In the genomic region with DNA sequence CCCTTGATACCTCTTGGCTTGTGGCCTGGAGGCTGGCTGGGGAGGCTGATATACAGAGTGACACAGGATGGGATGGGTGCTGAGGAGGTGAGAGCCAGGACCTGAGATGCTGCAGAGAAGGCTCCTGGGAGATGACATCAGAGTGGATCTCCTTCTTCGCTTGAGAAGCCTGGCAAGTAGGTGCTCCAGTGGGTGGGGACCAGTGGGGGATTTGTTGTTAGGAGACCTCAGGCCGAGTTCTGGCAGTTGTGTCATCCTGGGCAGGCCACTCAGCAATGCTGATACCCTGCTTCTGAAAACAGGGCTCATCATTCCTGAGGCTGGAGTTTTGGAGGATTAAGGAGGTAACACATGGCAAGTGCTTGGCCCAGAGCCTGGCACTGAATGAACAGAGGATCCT, we compare ENCODE assay signal across 24 cellular contexts. TPM values are rescaled to one million over a fixed set of nuclear protein-coding genes. Genes with fewer than 3 reads are reported as not detected.
DNase-seq lines count a peak whose midpoint lies in the region; ATAC-seq, FAIRE-seq and TF ChIP-seq lines count a peak whose summit lies in the region.
"Had no signal": no experiment of that assay in that cellular context is flagged by ENCODE, and none has a peak within 500 bp of the region (broad histone marks: within the 10 kb centered on the region; RNA-seq: fewer than 3 reads in every experiment).

No MANE protein-coding gene starts in this region.

- no peak overlapping the region for H3K14ac ChIP-seq in H1 (ENCODE audit: insufficient read length)

- no peak overlapping the region for H3K27ac ChIP-seq in H1 (ENCODE audit: low read depth, low read length)
- H3K27ac ChIP-seq in neural progenitor cell, result no peak overlapping the region
- no peak overlapping the region for H3K27ac ChIP-seq in right cardiac atrium (ENCODE audit: low read length)
- H3K27ac ChIP-seq: left lung, testis had no signal

- H3K4me3 ChIP-seq in Caco-2 (ENCODE audit: low read depth, low read length), result no peak overlapping the region
- H3K4me3 ChIP-seq in Loucy (ENCODE audit: low read length, poor library complexity, severe bottlenecking), result no peak overlapping the region
- H3K4me3 ChIP-seq in H1 (ENCODE audit: extremely low read depth in 1 of 4, insufficient read depth in 2 of 4, low read depth in 3 of 4, low read length in 4 of 4), result no peak overlapping the region
- no peak overlapping the region for H3K4me3 ChIP-seq in neural progenitor cell
- H3K4me3 ChIP-seq in right cardiac atrium (ENCODE audit: low read length), result no peak overlapping the region
- H3K4me3 ChIP-seq: left lung, testis had no signal

- no peaks in the 10 kb centered on the region for H3K27me3 Mint-ChIP-seq in Caco-2 (ENCODE audit: insufficient read depth, unreplicated experiment)
- H3K27me3 Mint-ChIP-seq in neural progenitor cell (ENCODE audit: insufficient read depth, low read depth), result peaks cover 13% of the 10 kb centered on the region
- peaks cover 16% of the 10 kb centered on the region for H3K27me3 Mint-ChIP-seq in activated CD4-positive, alpha-beta memory T cell treated with anti-CD3 and anti-CD28 coated beads, Interleukin-2, amount 10 ng/mL, durations not matched to agents 7 days and 5 days

- DNase-seq in Caco-2, result no peak
- no peak for DNase-seq in H1 (ENCODE audit: low read depth in 1 of 2, low spot score in 2 of 2)
- DNase-seq in neural progenitor cell (ENCODE audit: low spot score), result no peak
- DNase-seq in cerebellum (ENCODE audit: low spot score), result no peak
- no peak for DNase-seq in right cardiac atrium
- no peak for DNase-seq in activated CD4-positive, alpha-beta memory T cell treated with anti-CD3 and anti-CD28 coated beads, Interleukin-2, amount 10 ng/mL, durations not matched to agents 7 days and 5 days
- DNase-seq: activated B cell treated with CpG ODN at 0.5 μM for 24 hours; activated T-cell treated with anti-CD3 and anti-CD28 coated beads, Interleukin-2, amount 50 U/mL, for 48 hours; COR-L47; left lung; NCI-H1436; NCI-H526 treated with DMSO at 0.1 percent for 48 hours; OCI-M1; SHP77; T-helper 17 cell; testis had no signal

- H2AFZ ChIP-seq in Loucy (ENCODE audit: low read length) (no peak overlapping the region), H1 (ENCODE audit: low read length) (no peak overlapping the region), neural progenitor cell (replicated peaks) (no peak overlapping the region)

- POLR2A ChIA-PET in Caco-2 (lab: Charles Lee), result no interaction called here
- POLR2A ChIA-PET in H1 (lab: Charles Lee; ENCODE audit: partially characterized antibody), result interaction anchor here (0.7 to 2.8 kb wide), 5 partner anchors 9 to 27 kb away, joined by 3 to 25 read pairs (median 4); partner anchors contain the start of gene GSTP1
- POLR2A ChIA-PET in activated CD4-positive, alpha-beta memory T cell treated with anti-CD3 and anti-CD28 coated beads, Interleukin-2, amount 10 ng/mL, durations not matched to agents 7 days and 5 days (lab: Charles Lee), result interaction anchor here (1.6 kb wide), 1 partner anchor 10 kb away, joined by 9 read pairs; no protein-coding TSS in a partner anchor

- no peak overlapping the region for H3K56ac ChIP-seq in H1 (replicated peaks; ENCODE audit: insufficient read length, low read depth, low read length)

- peak overlapping the region; percentile 90; the same call in 1 of the 2 replicates for H2BK20ac ChIP-seq in H1 (ENCODE audit: low read length)

- H3K4me1 Mint-ChIP-seq in Caco-2 (ENCODE audit: low read depth, unreplicated experiment), result no peaks in the 10 kb centered on the region
- peaks cover 39% of the 10 kb centered on the region for H3K4me1 Mint-ChIP-seq in neural progenitor cell
- peaks cover 33% of the 10 kb centered on the region for H3K4me1 Mint-ChIP-seq in activated CD4-positive, alpha-beta memory T cell treated with anti-CD3 and anti-CD28 coated beads, Interleukin-2, amount 10 ng/mL, durations not matched to agents 7 days and 5 days

- H2BK15ac ChIP-seq in H1 (ENCODE audit: low read length), result peak overlapping the region; percentile 12; the same call in 1 of the 2 replicates

- H2BK5ac ChIP-seq in H1 (ENCODE audit: low read depth, low read length), result no peak overlapping the region

- intact Hi-C loops in Caco-2 (cut with micrococcal nuclease; ENCODE audit: unreplicated experiment), result no loop called here
- intact Hi-C loops in right cardiac atrium (cut with DNase I), result no loop called here

- peak overlapping the region; percentile 58; the same call in 1 of the 2 replicates for H2AK5ac ChIP-seq in H1 (ENCODE audit: low read depth, low read length)

- H3K9ac ChIP-seq in Loucy (ENCODE audit: low read depth, low read length, poor library complexity, severe bottlenecking), result peak overlapping the region; percentile 77
- no peak overlapping the region for H3K9ac ChIP-seq in H1 (replicated peaks in 1 of 4; ENCODE audit: extremely low read depth in 1 of 4, low read depth in 3 of 4, low read length in 3 of 4)
- no peak overlapping the region for H3K9ac ChIP-seq in neural progenitor cell

- peaks cover 28% of the 10 kb centered on the region for H3K79me2 ChIP-seq in Loucy (ENCODE audit: insufficient read depth, low read length)
- peaks cover 0 to 8% of the 10 kb centered on the region in 2 experiments; a peak in 1 of 4 replicates for H3K79me2 ChIP-seq in H1 (ENCODE audit: control insufficient read depth in 1 of 2, insufficient read depth in 2 of 2, low read length in 2 of 2)
- peaks cover 10% of the 10 kb centered on the region for H3K79me2 ChIP-seq in neural progenitor cell (ENCODE audit: low read depth)

- H3K4me1 ChIP-seq in Caco-2 (peaks cover 10% of the 10 kb centered on the region; the same call in 1 of the 2 replicates), Loucy (ENCODE audit: insufficient read depth, low read length, poor library complexity, severe bottlenecking) (peaks cover 70% of the 10 kb centered on the region), H1 (replicated peaks in 1 of 4; ENCODE audit: control insufficient read depth in 3 of 4, insufficient read depth in 4 of 4, low read length in 3 of 4) (peaks cover 5 to 27% (median 17%) of the 10 kb centered on the region in 4 experiments; a peak in 6 of 7 replicates), neural progenitor cell (peaks cover 29% of the 10 kb centered on the region), right cardiac atrium (ENCODE audit: control insufficient read depth, insufficient read depth, low read length) (no peaks in the 10 kb centered on the region)

- no peaks in the 10 kb centered on the region; the same call in 1 of the 2 replicates for H3K27me3 ChIP-seq in Caco-2 (replicated peaks; ENCODE audit: control insufficient read depth, insufficient read depth, low read length)
- no peaks in the 10 kb centered on the region for H3K27me3 ChIP-seq in Loucy (ENCODE audit: insufficient read depth, low read length, poor library complexity, severe bottlenecking)
- peaks cover 0 to 4% (median 0%) of the 10 kb centered on the region in 4 experiments; a peak in 2 of 7 replicates for H3K27me3 ChIP-seq in H1 (replicated peaks in 1 of 4; ENCODE audit: control insufficient read depth in 3 of 4, extremely low read depth in 1 of 4, insufficient read depth in 3 of 4, low read length in 3 of 4)
- H3K27me3 ChIP-seq in neural progenitor cell, result peaks cover 27% of the 10 kb centered on the region
- no peaks in the 10 kb centered on the region for H3K27me3 ChIP-seq in right cardiac atrium (ENCODE audit: control insufficient read depth, insufficient read depth)
- H3K27me3 ChIP-seq: left lung, testis had no signal

- TF ChIP-seq CTCF in Caco-2 (IDR thresholded peaks at IDR 0.05; ENCODE audit: insufficient read depth in 1 of 2, low read depth in 1 of 2, low read length in 1 of 2, severe bottlenecking in 1 of 2, unreplicated experiment in 1 of 2) (no peak), Loucy (conservative IDR thresholded peaks at IDR 0.05; ENCODE audit: low read length) (no peak), H1 (IDR thresholded peaks at IDR 0.05; ENCODE audit: control extremely low read depth in 1 of 3, insufficient read depth in 1 of 3, low read depth in 1 of 3, low read length in 3 of 3) (no peak), neural progenitor cell (IDR thresholded peaks at IDR 0.05) (no peak)

- no TSS peak for BruUV-seq in Caco-2 (replicated peaks; lab: Mats Ljungman, UMichigan)

- peaks cover 17% of the 10 kb centered on the region for H3F3A ChIP-seq in Loucy (ENCODE audit: low read depth)
- peaks cover 28% of the 10 kb centered on the region for H3F3A ChIP-seq in neural progenitor cell (ENCODE audit: low read depth)

- no peak overlapping the region for H3K4ac ChIP-seq in H1 (replicated peaks; ENCODE audit: insufficient read length, low read depth, low read length)

- no peak for TF ChIP-seq EP300 in H1 (IDR thresholded peaks at IDR 0.05; ENCODE audit: borderline replicate concordance in 1 of 2, low read depth in 2 of 2, low read length in 2 of 2)

- H3K27ac Mint-ChIP-seq in Caco-2 (ENCODE audit: unreplicated experiment) (no peak overlapping the region), neural progenitor cell (peak overlapping the region; percentile 39)
- H3K27ac Mint-ChIP-seq in activated CD4-positive, alpha-beta memory T cell treated with anti-CD3 and anti-CD28 coated beads, Interleukin-2, amount 10 ng/mL, durations not matched to agents 7 days and 5 days, result no peak overlapping the region
- H3K27ac Mint-ChIP-seq: activated B cell treated with CpG ODN at 0.5 μM for 24 hours, T-helper 17 cell had no signal

- H3K4me3 Mint-ChIP-seq in Caco-2 (ENCODE audit: unreplicated experiment), result peak overlapping the region; percentile 13
- H3K4me3 Mint-ChIP-seq in neural progenitor cell, result peak overlapping the region; percentile 66
- H3K4me3 Mint-ChIP-seq in activated CD4-positive, alpha-beta memory T cell treated with anti-CD3 and anti-CD28 coated beads, Interleukin-2, amount 10 ng/mL, durations not matched to agents 7 days and 5 days, result no peak overlapping the region

- CTCF ChIA-PET in Caco-2 (lab: Charles Lee) (interaction anchor here (1.1 kb wide), 1 partner anchor 32 kb away, joined by 3 read pairs; no protein-coding TSS in a partner anchor), H1 (lab: Charles Lee; ENCODE audit: partially characterized antibody) (interaction anchor here (0.5 to 1.6 kb wide), 10 partner anchors 8 to 44 kb away, joined by 3 to 15 read pairs (median 4); partner anchors contain the start of gene GSTP1)
- CTCF ChIA-PET in activated CD4-positive, alpha-beta memory T cell treated with anti-CD3 and anti-CD28 coated beads, Interleukin-2, amount 10 ng/mL, durations not matched to agents 7 days and 5 days (lab: Charles Lee), result interaction anchor here (0.9 to 1.2 kb wide), 2 partner anchors 22 to 33 kb away, joined by 3 read pairs; no protein-coding TSS in a partner anchor

- no peak for TF ChIP-seq RAD21 in H1 (IDR thresholded peaks at IDR 0.05 in 1 of 2, conservative IDR thresholded peaks at IDR 0.05 in 1 of 2; ENCODE audit: low read depth in 2 of 2, low read length in 2 of 2)

- H3K36me3 ChIP-seq in Caco-2 (ENCODE audit: control insufficient read depth, insufficient read depth, low read length), result peaks cover 6% of the 10 kb centered on the region
- H3K36me3 ChIP-seq in Loucy (ENCODE audit: insufficient read depth, low read length), result no peaks in the 10 kb centered on the region; the same call in 1 of the 2 replicates
- peaks cover 0 to 4% (median 3%) of the 10 kb centered on the region in 4 experiments; a peak in 5 of 8 replicates for H3K36me3 ChIP-seq in H1 (ENCODE audit: control insufficient read depth in 2 of 4, insufficient read depth in 4 of 4, low read length in 3 of 4)
- H3K36me3 ChIP-seq in neural progenitor cell, result no peaks in the 10 kb centered on the region

- H3K9me3 ChIP-seq in Caco-2 (peaks cover 8% of the 10 kb centered on the region), Loucy (ENCODE audit: insufficient read depth, low read depth, low read length) (peaks cover 5% of the 10 kb centered on the region; the same call in 1 of the 2 replicates), H1 (ENCODE audit: insufficient read depth in 2 of 2, low read depth in 1 of 2, low read length in 1 of 2) (no peaks in the 10 kb centered on the region), neural progenitor cell (ENCODE audit: low read depth) (no peaks in the 10 kb centered on the region), right cardiac atrium (ENCODE audit: control insufficient read depth, low read length) (no peaks in the 10 kb centered on the region)
- H3K9me3 ChIP-seq: left lung, testis had no signal

- peaks cover 9% of the 10 kb centered on the region; the same call in 1 of the 2 replicates for H3K23me2 ChIP-seq in H1 (ENCODE audit: low read depth, low read length)

- FAIRE-seq in H1 (lab: Jason Lieb, UNC), result no peak
- FAIRE-seq: HTR-8/SVneo had no signal

- peak overlapping the region; percentile 94 for H2BK12ac ChIP-seq in H1 (ENCODE audit: low read depth, low read length)

- no peak overlapping the region for H4K5ac ChIP-seq in H1 (ENCODE audit: insufficient read length, low read depth, low read length)

- no peak overlapping the region for H4K8ac ChIP-seq in H1 (ENCODE audit: extremely low read depth, insufficient read depth, low read length)

- ATAC-seq in right cardiac atrium, result no peak
- ATAC-seq: left lung; sciatic nerve; stimulated activated memory B cell treated with anti-CD40 and anti-IgM and Interleukin-4, amounts not matched to agents 10 μg/mL and 1 μg/mL and 100 μg/mL, for 72 hours; T-helper 17 cell had no signal

- no peak for TF ChIP-seq POLR2A in H1 (IDR thresholded peaks at IDR 0.05; ENCODE audit: control extremely low read depth in 1 of 2, low read depth in 2 of 2, low read length in 2 of 2)

- no peaks in the 10 kb centered on the region for H3K79me1 ChIP-seq in H1 (ENCODE audit: low read depth, low read length)

- H3K18ac ChIP-seq in H1 (ENCODE audit: extremely low read depth, low read length), result peak overlapping the region; percentile 52; the same call in 1 of the 2 replicates

- peaks cover 10% of the 10 kb centered on the region for H3K9me3 Mint-ChIP-seq in Caco-2 (ENCODE audit: unreplicated experiment)
- peaks cover 10% of the 10 kb centered on the region for H3K9me3 Mint-ChIP-seq in neural progenitor cell
- no peaks in the 10 kb centered on the region for H3K9me3 Mint-ChIP-seq in activated CD4-positive, alpha-beta memory T cell treated with anti-CD3 and anti-CD28 coated beads, Interleukin-2, amount 10 ng/mL, durations not matched to agents 7 days and 5 days
- H3K9me3 Mint-ChIP-seq: activated B cell treated with CpG ODN at 0.5 μM for 24 hours; stimulated activated memory B cell treated with anti-CD40 and anti-IgM and Interleukin-4, amounts not matched to agents 10 μg/mL and 1 μg/mL and 100 μg/mL, for 72 hours had no signal

- H3K4me2 ChIP-seq in Loucy (ENCODE audit: low read depth, low read length, poor library complexity, severe bottlenecking) (no peak overlapping the region), H1 (ENCODE audit: insufficient read depth in 1 of 2, low read depth in 2 of 2, low read length in 2 of 2) (peak overlapping the region; percentile 9 to 64; a peak in 3 of 4 replicates), neural progenitor cell (peak overlapping the region; percentile 81)

- H3K9me2 ChIP-seq in Loucy (replicated peaks; ENCODE audit: low read depth, low read length), result no peaks in the 10 kb centered on the region

- H4K20me1 ChIP-seq in Loucy (ENCODE audit: insufficient read depth, low read length, poor library complexity, severe bottlenecking) (no peaks in the 10 kb centered on the region), H1 (replicated peaks in 1 of 2; ENCODE audit: control insufficient read depth in 1 of 2, insufficient read depth in 2 of 2, low read length in 2 of 2) (peaks cover 0 to 2% of the 10 kb centered on the region in 2 experiments), neural progenitor cell (ENCODE audit: low read depth) (no peaks in the 10 kb centered on the region)

- peak overlapping the region; percentile 93 for H4K91ac ChIP-seq in H1 (replicated peaks; ENCODE audit: insufficient read length, low read length)

- no peak overlapping the region for H3K23ac ChIP-seq in H1 (ENCODE audit: insufficient read length)

- 92% methylated on average over 2 of the region's 2 CpGs; no CpG with 5 or more reads in 1 of the 2 experiments for WGBS in H1 (ENCODE audit: extremely low coverage in 1 of 2, insufficient coverage in 1 of 2, insufficient read length in 1 of 2, insufficient replicate concordance in 2 of 2, low coverage in 1 of 2, low lambda C conversion rate in 2 of 2, missing lambda C conversion rate in 1 of 2), 2 experiments
- WGBS in right cardiac atrium, result 83% methylated on average over 2 of the region's 2 CpGs

- H3K36me3 Mint-ChIP-seq in Caco-2 (ENCODE audit: insufficient read depth, unreplicated experiment) (peaks cover 18% of the 10 kb centered on the region), neural progenitor cell (peaks cover 2% of the 10 kb centered on the region)
- peaks cover 14% of the 10 kb centered on the region for H3K36me3 Mint-ChIP-seq in activated CD4-positive, alpha-beta memory T cell treated with anti-CD3 and anti-CD28 coated beads, Interleukin-2, amount 10 ng/mL, durations not matched to agents 7 days and 5 days (ENCODE audit: low read depth)

- peak overlapping the region; percentile 65 for H2BK120ac ChIP-seq in H1 (replicated peaks; ENCODE audit: low read depth, low read length)

RNA-seq across cellular contexts. Expression of gene NDUFV1, which starts 1.9 kb away (rescaled TPM):
- total RNA-seq in Caco-2 (2022) (358 and 375 TPM in 2 replicates), neural progenitor cell (ENCODE audit: low replicate concordance) (71.0 and 137 TPM in 2 replicates), cerebellum (106 TPM), right cardiac atrium (100 to 1,000 TPM; 375 to 462 (median 435) TPM)
- total RNA-seq in H1 (2021; fragmentation: NEBNext Ultra II Directional; extraction: Animal tissue kit (Norgen Biotek cat#: 25700)), result 131 TPM in 2 replicates
- polyA plus RNA-seq in H1 (2011; rRNA removed) (125 and 192 TPM in 2 replicates), right cardiac atrium (380 TPM)
- polyA plus RNA-seq in H1 (2011; cell fraction: cytosol; rRNA removed), result 152 TPM
- 304 TPM for polyA plus RNA-seq in H1 (2011; cell fraction: nucleus; rRNA removed)
- 89.8 to 192 TPM (median 174 TPM) in 4 replicates for polyA plus RNA-seq in H1 (2012, experiment 1 of 2)
- 101 TPM for polyA plus RNA-seq in H1 (2012, experiment 2 of 2)
- 72.0 TPM for polyA plus RNA-seq in H1 (2013, experiment 1 of 2)
- polyA plus RNA-seq in H1 (2013, experiment 2 of 2), result 62.7 TPM
- 60.2 and 75.0 TPM in 2 replicates for polyA minus RNA-seq in H1 (2011; rRNA and poly(A)+ RNA removed)
- 98.5 TPM for polyA minus RNA-seq in H1 (2011; cell fraction: cytosol; rRNA and poly(A)+ RNA removed)
- polyA minus RNA-seq in H1 (2011; cell fraction: nucleus; rRNA and poly(A)+ RNA removed), result 80.7 TPM
- 100 to 1,000 TPM; 174 to 193 TPM for total RNA-seq in activated CD4-positive, alpha-beta memory T cell treated with anti-CD3 and anti-CD28 coated beads, Interleukin-2, amount 10 ng/mL, durations not matched to agents 7 days and 5 days

RNA-seq across cellular contexts. Expression of gene GSTP1, which starts 21.2 kb away (rescaled TPM):
- 1,799 and 1,911 TPM in 2 replicates for total RNA-seq in Caco-2 (2022)
- 1,454 and 1,516 TPM in 2 replicates for total RNA-seq in H1 (2021; fragmentation: NEBNext Ultra II Directional; extraction: Animal tissue kit (Norgen Biotek cat#: 25700))
- 3,329 and 3,697 TPM in 2 replicates for polyA plus RNA-seq in H1 (2011; rRNA removed)
- polyA plus RNA-seq in H1 (2011; cell fraction: cytosol; rRNA removed), result 2,378 TPM
- polyA plus RNA-seq in H1 (2011; cell fraction: nucleus; rRNA removed), result 2,569 TPM
- 1,993 to 2,737 TPM (median 2,451 TPM) in 4 replicates for polyA plus RNA-seq in H1 (2012, experiment 1 of 2)
- 3,069 TPM for polyA plus RNA-seq in H1 (2012, experiment 2 of 2)
- polyA plus RNA-seq in H1 (2013, experiment 1 of 2), result 1,370 TPM
- 1,386 TPM for polyA plus RNA-seq in H1 (2013, experiment 2 of 2)
- polyA minus RNA-seq in H1 (2011; rRNA and poly(A)+ RNA removed), result 842 and 1,024 TPM in 2 replicates
- polyA minus RNA-seq in H1 (2011; cell fraction: cytosol; rRNA and poly(A)+ RNA removed), result 714 TPM
- polyA minus RNA-seq in H1 (2011; cell fraction: nucleus; rRNA and poly(A)+ RNA removed), result 749 TPM
- 436 and 1,035 TPM in 2 replicates for total RNA-seq in neural progenitor cell (ENCODE audit: low replicate concordance)
- total RNA-seq in cerebellum, result 129 TPM
- total RNA-seq in right cardiac atrium, result 100 to 1,000 TPM; 323 to 411 (median 377) TPM
- polyA plus RNA-seq in right cardiac atrium, result 501 TPM
- 100 to 1,000 TPM; 195 to 198 TPM for total RNA-seq in activated CD4-positive, alpha-beta memory T cell treated with anti-CD3 and anti-CD28 coated beads, Interleukin-2, amount 10 ng/mL, durations not matched to agents 7 days and 5 days

RNA-seq across cellular contexts. Expression of gene NUDT8, which starts 24.9 kb away (rescaled TPM):
- total RNA-seq in Caco-2 (2022) (15.0 and 18.1 TPM in 2 replicates), neural progenitor cell (ENCODE audit: low replicate concordance) (1.6 and 4.1 TPM in 2 replicates), cerebellum (2.4 TPM), right cardiac atrium (100 to 1,000 TPM in 1 of 4 donors, 10 to 100 TPM in 3; 45.6 to 105 (median 79.6) TPM)
- 8.3 and 8.9 TPM in 2 replicates for total RNA-seq in H1 (2021; fragmentation: NEBNext Ultra II Directional; extraction: Animal tissue kit (Norgen Biotek cat#: 25700))
- polyA plus RNA-seq in H1 (2011; rRNA removed) (7.2 and 11.0 TPM in 2 replicates), right cardiac atrium (121 TPM)
- polyA plus RNA-seq in H1 (2011; cell fraction: cytosol; rRNA removed), result 6.0 TPM
- polyA plus RNA-seq in H1 (2011; cell fraction: nucleus; rRNA removed), result 11.8 TPM
- 4.1 to 12.0 TPM (median 10.6 TPM) in 4 replicates for polyA plus RNA-seq in H1 (2012, experiment 1 of 2)
- polyA plus RNA-seq in H1 (2012, experiment 2 of 2), result 8.1 TPM
- polyA plus RNA-seq in H1 (2013, experiment 1 of 2), result 4.7 TPM
- polyA plus RNA-seq in H1 (2013, experiment 2 of 2), result 4.5 TPM
- polyA minus RNA-seq in H1 (2011; rRNA and poly(A)+ RNA removed), result 1.5 and 1.6 TPM in 2 replicates
- polyA minus RNA-seq in H1 (2011; cell fraction: cytosol; rRNA and poly(A)+ RNA removed), result 2.3 TPM
- polyA minus RNA-seq in H1 (2011; cell fraction: nucleus; rRNA and poly(A)+ RNA removed), result 6.0 TPM
- total RNA-seq in activated CD4-positive, alpha-beta memory T cell treated with anti-CD3 and anti-CD28 coated beads, Interleukin-2, amount 10 ng/mL, durations not matched to agents 7 days and 5 days, result 10 to 100 TPM in 1 of 2 experiments, 1 to 10 TPM in 1; 9.3 to 10.8 TPM

RNA-seq across cellular contexts. Expression of gene TBX10, which starts 34.7 kb away (rescaled TPM):
- total RNA-seq in Caco-2 (2022), result not detected in 2 replicates
- total RNA-seq in H1 (2021; fragmentation: NEBNext Ultra II Directional; extraction: Animal tissue kit (Norgen Biotek cat#: 25700)), result not detected in 2 replicates
- polyA plus RNA-seq in H1 (2011; rRNA removed), result 0.09 and 0.17 TPM in 2 replicates
- polyA plus RNA-seq in H1 (2011; cell fraction: cytosol; rRNA removed), result not detected
- not detected for polyA plus RNA-seq in H1 (2011; cell fraction: nucleus; rRNA removed)
- 0.34 to 0.86 TPM (median 0.56 TPM) in 4 replicates for polyA plus RNA-seq in H1 (2012, experiment 1 of 2)
- polyA plus RNA-seq in H1 (2012, experiment 2 of 2), result 0.25 TPM
- polyA plus RNA-seq in H1 (2013, experiment 1 of 2), result 0.10 TPM
- 0.07 TPM for polyA plus RNA-seq in H1 (2013, experiment 2 of 2)
- polyA minus RNA-seq in H1 (2011; rRNA and poly(A)+ RNA removed), result 0.16 TPM in 1 of 2 replicates, not detected in the other
- polyA minus RNA-seq in H1 (2011; cell fraction: cytosol; rRNA and poly(A)+ RNA removed), result not detected
- polyA minus RNA-seq in H1 (2011; cell fraction: nucleus; rRNA and poly(A)+ RNA removed), result not detected
- not detected in 2 replicates for total RNA-seq in neural progenitor cell (ENCODE audit: low replicate concordance)
- total RNA-seq in cerebellum, result not detected
- total RNA-seq in right cardiac atrium, result not detected
- not detected for polyA plus RNA-seq in right cardiac atrium
- total RNA-seq in activated CD4-positive, alpha-beta memory T cell treated with anti-CD3 and anti-CD28 coated beads, Interleukin-2, amount 10 ng/mL, durations not matched to agents 7 days and 5 days, result not detected
- total RNA-seq: activated B cell treated with CpG ODN at 0.5 μM for 24 hours, dermis microvascular lymphatic vessel endothelial cell, left lung, M059J, mononuclear cell, omental fat pad, sciatic nerve, T-helper 17 cell had no signal

RNA-seq across cellular contexts. Expression of gene ACY3, which starts 45.7 kb away (rescaled TPM):
- total RNA-seq in Caco-2 (2022) (2.4 and 4.2 TPM in 2 replicates), neural progenitor cell (ENCODE audit: low replicate concordance) (not detected in 2 replicates), cerebellum (0.27 TPM), right cardiac atrium (not detected)
- not detected in 2 replicates for total RNA-seq in H1 (2021; fragmentation: NEBNext Ultra II Directional; extraction: Animal tissue kit (Norgen Biotek cat#: 25700))
- polyA plus RNA-seq in H1 (2011; rRNA removed) (0.08 and 0.24 TPM in 2 replicates), right cardiac atrium (not detected)
- 0.09 TPM for polyA plus RNA-seq in H1 (2011; cell fraction: cytosol; rRNA removed)
- polyA plus RNA-seq in H1 (2011; cell fraction: nucleus; rRNA removed), result 0.14 TPM
- polyA plus RNA-seq in H1 (2012, experiment 1 of 2), result 0.20 TPM in 1 of 4 replicates, not detected in the others
- not detected for polyA plus RNA-seq in H1 (2012, experiment 2 of 2)
- polyA plus RNA-seq in H1 (2013, experiment 1 of 2), result 0.06 TPM
- polyA plus RNA-seq in H1 (2013, experiment 2 of 2), result not detected
- not detected in 2 replicates for polyA minus RNA-seq in H1 (2011; rRNA and poly(A)+ RNA removed)
- not detected for polyA minus RNA-seq in H1 (2011; cell fraction: cytosol; rRNA and poly(A)+ RNA removed)
- not detected for polyA minus RNA-seq in H1 (2011; cell fraction: nucleus; rRNA and poly(A)+ RNA removed)
- under 1 TPM; 0.18 to 0.25 TPM for total RNA-seq in activated CD4-positive, alpha-beta memory T cell treated with anti-CD3 and anti-CD28 coated beads, Interleukin-2, amount 10 ng/mL, durations not matched to agents 7 days and 5 days
- total RNA-seq: activated B cell treated with CpG ODN at 0.5 μM for 24 hours, dermis microvascular lymphatic vessel endothelial cell, omental fat pad had no signal
